9 cellular contexts compared by ENCODE assay signal in the genomic region with DNA sequence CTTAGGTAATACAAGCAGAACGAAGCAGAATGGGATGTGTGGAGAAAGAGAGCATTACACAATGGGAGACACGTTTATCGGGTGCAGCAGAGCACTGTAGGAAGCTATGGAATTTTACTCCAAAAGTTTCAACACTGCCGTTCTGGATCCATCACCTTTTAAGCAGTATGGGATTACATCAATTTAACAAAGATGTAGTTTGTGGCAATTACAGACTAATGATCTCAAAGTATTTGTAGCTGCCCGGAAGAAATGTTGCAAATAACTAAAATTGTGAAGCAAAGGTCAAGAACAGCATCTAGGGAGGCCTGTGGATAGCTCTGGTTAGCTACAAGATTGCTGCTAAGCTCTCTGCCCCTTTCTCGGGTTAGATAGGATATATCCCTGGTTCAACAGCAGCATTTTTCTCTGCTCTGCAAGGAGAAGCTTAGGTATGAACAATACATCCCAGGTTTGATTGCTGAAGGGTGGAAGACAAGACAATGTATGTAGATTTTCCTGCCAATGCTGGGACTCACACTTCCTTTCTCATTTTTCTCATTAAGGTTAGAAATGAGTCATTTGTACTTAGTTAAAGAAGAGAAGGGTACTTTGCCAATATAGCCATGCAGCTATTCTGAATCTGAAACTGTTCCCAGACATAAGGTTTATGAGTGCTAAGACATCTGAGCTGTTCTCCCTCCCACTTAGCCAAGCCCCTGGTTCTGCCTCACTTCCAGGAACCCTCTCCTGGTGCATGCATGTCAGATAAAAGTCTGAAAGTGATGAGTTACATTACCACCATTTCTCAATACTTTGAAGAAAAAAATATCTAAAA.
A peak's percentile ranks its signal among the peaks of the same experiment; 100 is the strongest.
DNase-seq lines count a peak whose midpoint lies in the region; ATAC-seq and TF ChIP-seq lines count a peak whose summit lies in the region.
"Had no signal": no experiment of that assay in that cellular context is flagged by ENCODE, and none has a peak within 500 bp of the region (broad histone marks: within the 10 kb centered on the region; RNA-seq: fewer than 3 reads in every experiment).

No MANE protein-coding gene starts in this region.

- peak; percentile 88 for ATAC-seq in GM18505 (IDR thresholded peaks at IDR 0.05; ENCODE audit: unreplicated experiment)
- peak; percentile 58 for ATAC-seq in HG02588 (IDR thresholded peaks at IDR 0.05; ENCODE audit: unreplicated experiment)
- no peak for ATAC-seq in HG03280 (IDR thresholded peaks at IDR 0.05; ENCODE audit: unreplicated experiment)
- no peak for ATAC-seq in GM21526 (IDR thresholded peaks at IDR 0.05; ENCODE audit: low FRiP score, unreplicated experiment)

- H4K91ac ChIP-seq in trophoblast cell (ENCODE audit: low read depth, low read length), result no peak overlapping the region

- H3K9me3 ChIP-seq in trophoblast cell (ENCODE audit: insufficient read depth, low read depth, low read length), result peaks cover 2% of the 10 kb centered on the region
- H3K9me3 ChIP-seq: heart left ventricle had no signal

- peaks cover 3% of the 10 kb centered on the region for H3K79me1 ChIP-seq in trophoblast cell (ENCODE audit: low read length)

- peak; percentile 69 for DNase-seq in activated T-cell treated with anti-CD3 and anti-CD28 coated beads, Interleukin-2, amount 50 U/mL, for 48 hours
- DNase-seq in trophoblast cell (peak; percentile 64 to 90), T-helper 9 cell (no peak), NCI-H187 treated with DMSO at 0.1 percent for 48 hours (lab: John Stamatoyannopoulos, UW) (no peak)
- DNase-seq: heart left ventricle had no signal

- peaks cover 2% of the 10 kb centered on the region for H3K79me2 ChIP-seq in trophoblast cell (ENCODE audit: control insufficient read depth, insufficient read depth, low read length, poor library complexity)

- no peak overlapping the region for H2BK120ac ChIP-seq in trophoblast cell (ENCODE audit: insufficient read depth, low read length, poor library complexity)

- no CpG with 5 or more reads among the region's 6 CpGs for WGBS in trophoblast cell (ENCODE audit: extremely low coverage, insufficient coverage, insufficient read length)

- H2BK12ac ChIP-seq in trophoblast cell (ENCODE audit: low read length), result no peak overlapping the region

- H3K18ac ChIP-seq in trophoblast cell (ENCODE audit: low read length), result no peak overlapping the region

- H3K27ac ChIP-seq in trophoblast cell (ENCODE audit: low read depth, low read length), result no peak overlapping the region

- no peak overlapping the region for H2AK5ac ChIP-seq in trophoblast cell (ENCODE audit: low read length)

- no peak overlapping the region for H2AFZ ChIP-seq in trophoblast cell (ENCODE audit: insufficient read depth, low read length, poor library complexity)

- peaks cover 2 to 12% of the 10 kb centered on the region in 2 experiments for H3K4me1 ChIP-seq in trophoblast cell (ENCODE audit: control insufficient read depth in 1 of 2, insufficient read depth in 2 of 2, low read length in 2 of 2)

- no peak overlapping the region for H3K4ac ChIP-seq in trophoblast cell (ENCODE audit: low read depth, low read length)

- H3K36me3 ChIP-seq in trophoblast cell (ENCODE audit: control insufficient read depth in 1 of 2, insufficient read depth in 2 of 2, low read length in 2 of 2), result no peaks in the 10 kb centered on the region
- H3K36me3 ChIP-seq: heart left ventricle had no signal

- no peak overlapping the region for H3K14ac ChIP-seq in trophoblast cell (ENCODE audit: low read length)

- H3K4me2 ChIP-seq in trophoblast cell (ENCODE audit: low read length), result no peak overlapping the region

- H3K27me3 ChIP-seq in trophoblast cell (ENCODE audit: insufficient read depth, low read length), result no peaks in the 10 kb centered on the region
- H3K27me3 ChIP-seq: heart left ventricle had no signal

- no peak overlapping the region for H3K4me3 ChIP-seq in trophoblast cell (ENCODE audit: low read depth, low read length)
- H3K4me3 ChIP-seq: heart left ventricle had no signal

- H3K23ac ChIP-seq in trophoblast cell (ENCODE audit: low read length), result no peak overlapping the region

- no peak overlapping the region for H4K8ac ChIP-seq in trophoblast cell (ENCODE audit: low read depth, low read length)

- H2BK5ac ChIP-seq in trophoblast cell (ENCODE audit: low read depth, low read length, poor library complexity), result no peak overlapping the region

- TF ChIP-seq POLR2A in GM18505 (IDR thresholded peaks at IDR 0.05; ENCODE audit: borderline replicate concordance, extremely low read depth, insufficient read depth, insufficient read length), result no peak

- no peak overlapping the region for H3K9ac ChIP-seq in trophoblast cell (ENCODE audit: low read length)

- no peak overlapping the region for H4K12ac ChIP-seq in trophoblast cell (ENCODE audit: low read depth, low read length)

Comparison
In these comparisons a context has a peak if more than half of its experiments do, and no peak if none do; other contexts are left out.
1. ATAC-seq: peak in GM18505 (single experiment) and HG02588 (single experiment); none in HG03280 (single experiment) and GM21526 (single experiment).
2. DNase-seq: peak in activated T-cell treated with anti-CD3 and anti-CD28 coated beads, Interleukin-2, amount 50 U/mL, for 48 hours (2 of 2) and trophoblast cell (2 of 2); none in T-helper 9 cell (single experiment) and NCI-H187 treated with DMSO at 0.1 percent for 48 hours (single experiment).